Comparison of ENCODE assay signal across 8 cellular contexts in the genomic region with DNA sequence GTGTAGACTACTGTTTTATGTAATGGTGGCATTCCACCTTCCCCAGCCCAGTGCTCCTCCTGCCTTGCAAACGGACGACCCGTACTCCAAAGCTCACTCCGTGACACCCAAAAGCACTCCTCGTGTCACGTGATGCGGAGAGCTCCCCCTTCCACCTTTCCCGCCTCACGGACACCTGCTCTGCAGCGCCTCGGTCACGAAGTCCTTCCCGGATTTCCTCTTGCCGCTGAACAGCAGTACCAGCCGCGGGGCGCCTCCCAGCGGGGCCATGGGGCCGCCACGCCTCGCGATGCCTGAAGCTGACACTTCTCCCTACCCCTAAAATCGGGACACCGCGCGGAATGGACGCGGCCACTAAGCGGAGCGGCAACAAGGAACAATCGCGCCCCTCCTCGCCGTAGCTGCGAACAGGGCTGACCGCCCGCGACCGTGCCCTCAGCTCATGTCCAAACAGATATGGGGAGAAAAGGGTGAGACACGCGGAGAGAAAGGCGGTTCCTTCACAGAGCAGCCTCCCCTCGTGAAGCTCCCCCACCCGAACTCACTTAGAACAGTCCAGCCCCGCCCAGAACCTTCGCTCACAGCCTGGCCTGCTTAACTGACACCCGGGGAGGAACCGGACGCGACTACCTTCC.
DNase-seq lines count a peak whose midpoint lies in the region; ATAC-seq and TF ChIP-seq lines count a peak whose summit lies in the region.

A gene (minus strand): TSS at position 304 of the 635 bp plus-strand sequence. CDS start 34 bp downstream, at position 270.

- H3K36me3 Mint-ChIP-seq in central memory CD8-positive, alpha-beta T cell (ENCODE audit: insufficient read depth), result peaks cover 14% of the 10 kb centered on the region

- H3K4me3 ChIP-seq in AG09309 (ENCODE audit: control insufficient read depth, low read depth, low read length), result peak within 1 kb of the TSS; percentile 83

- ATAC-seq in HG03196 (IDR thresholded peaks at IDR 0.05; ENCODE audit: unreplicated experiment), result peak; percentile 74
- ATAC-seq in central memory CD8-positive, alpha-beta T cell (replicated peaks; ENCODE audit: extremely low read depth, poor library complexity, severe bottlenecking), result peak; percentile 85

- no peak for TF ChIP-seq CTCF in AG09309 (IDR thresholded peaks at IDR 0.05; ENCODE audit: control insufficient read depth, insufficient read depth, low read depth, low read length, missing control alignments)

- peaks cover 52% of the 10 kb centered on the region for H3K4me1 Mint-ChIP-seq in central memory CD8-positive, alpha-beta T cell

- H3K9me3 Mint-ChIP-seq in central memory CD8-positive, alpha-beta T cell, result no peaks in the 10 kb centered on the region

- peak; percentile 86 for TF ChIP-seq POLR2A in GM18951 (IDR thresholded peaks at IDR 0.05; ENCODE audit: extremely low read depth, insufficient read depth, insufficient read length)

- H3K4me3 Mint-ChIP-seq in central memory CD8-positive, alpha-beta T cell, result peak within 1 kb of the TSS; percentile 98

- H3K27ac Mint-ChIP-seq in central memory CD8-positive, alpha-beta T cell (ENCODE audit: low read depth), result peak within 1 kb of the TSS; percentile 99

- no peaks in the 10 kb centered on the region for H3K27me3 Mint-ChIP-seq in central memory CD8-positive, alpha-beta T cell

- DNase-seq in AG09309 (ENCODE audit: low read depth) (peak; percentile 87), NCI-H345 (lab: John Stamatoyannopoulos, UW) (peak; percentile 99), islet precursor cell (peak; percentile 96)
- DNase-seq in activated CD4-positive, CD25-positive, alpha-beta regulatory T cell (lab: John Stamatoyannopoulos, UW), result peak; percentile 82 to 91 (median 88)
- DNase-seq in central memory CD8-positive, alpha-beta T cell (ENCODE audit: low spot score in 2 of 2), result peak; percentile 91 to 94
- DNase-seq in stimulated activated CD4-positive, alpha-beta T cell treated with anti-CD3 and anti-CD28 coated beads, Interleukin-12 subunit alpha, Interleukin-12 subunit beta, amount 100 ng/mL, for 48 hours (ENCODE audit: low read depth in 2 of 3, low spot score in 1 of 3), result peak; percentile 91 to 94 (median 92)

- in situ Hi-C loops in GM18951 (cut with MboI; ENCODE audit: low sequenced_read_pairs, unreplicated experiment), result no loop called here

Comparison
In these comparisons a context has a peak if more than half of its experiments do, and no peak if none do; other contexts are left out.
1. Peak in every context shown above with its lines: DNase-seq, ATAC-seq and H3K4me3 ChIP-seq.